9 cellular contexts compared by ENCODE assay signal in genomic region chr20:41476013-41476441, GRCh38.
DNase-seq lines count a peak whose midpoint lies in the region; ATAC-seq and TF ChIP-seq lines count a peak whose summit lies in the region.
"Had no signal": no experiment of that assay in that cellular context is flagged by ENCODE, and none has a peak within 500 bp of the region (broad histone marks: within the 10 kb centered on the region; RNA-seq: fewer than 3 reads in every experiment).

No MANE protein-coding gene starts in this region.

- H3K36me3 Mint-ChIP-seq in osteocyte (ENCODE audit: unreplicated experiment) = peaks cover 45% of the 10 kb centered on the region

- ATAC-seq in GM19351 (IDR thresholded peaks at IDR 0.05; ENCODE audit: unreplicated experiment) = no peak
- ATAC-seq: activated CD8-positive, alpha-beta memory T cell treated with anti-CD3 and anti-CD28 coated beads, Interleukin-2, amount 10 ng/mL, durations not matched to agents 7 days and 5 days had no signal

- H3K4me1 Mint-ChIP-seq in osteocyte (ENCODE audit: unreplicated experiment) = peaks cover 54% of the 10 kb centered on the region

- peak overlapping the region; percentile 89 for H3K27ac Mint-ChIP-seq in osteocyte (ENCODE audit: unreplicated experiment)
- H3K27ac Mint-ChIP-seq: activated CD8-positive, alpha-beta memory T cell treated with anti-CD3 and anti-CD28 coated beads, Interleukin-2, amount 10 ng/mL, durations not matched to agents 7 days and 5 days had no signal

- peaks cover 9% of the 10 kb centered on the region for H3K9me3 Mint-ChIP-seq in osteocyte (ENCODE audit: unreplicated experiment)

- no peaks in the 10 kb centered on the region for H3K27me3 Mint-ChIP-seq in osteocyte (ENCODE audit: unreplicated experiment)
- H3K27me3 Mint-ChIP-seq: activated CD8-positive, alpha-beta memory T cell treated with anti-CD3 and anti-CD28 coated beads, Interleukin-2, amount 10 ng/mL, durations not matched to agents 7 days and 5 days had no signal

- no peak for TF ChIP-seq CTCF in osteocyte (IDR thresholded peaks at IDR 0.05)

- no peak overlapping the region for H3K4me3 Mint-ChIP-seq in osteocyte (ENCODE audit: unreplicated experiment)
- H3K4me3 Mint-ChIP-seq: activated CD8-positive, alpha-beta memory T cell treated with anti-CD3 and anti-CD28 coated beads, Interleukin-2, amount 10 ng/mL, durations not matched to agents 7 days and 5 days had no signal

- DNase-seq in Daoy (ENCODE audit: low read depth) = peak; percentile 29
- DNase-seq in NCI-H446 treated with DMSO at 0.1 percent for 48 hours (lab: John Stamatoyannopoulos, UW) = peak; percentile 93
- DNase-seq in epidermal melanocyte (ENCODE audit: insufficient read length, low spot score) = peak; percentile 68
- no peak for DNase-seq in osteocyte (ENCODE audit: extremely low spot score, unreplicated experiment)
- no peak for DNase-seq in activated T-cell treated with anti-CD3 and anti-CD28 coated beads, Interleukin-2, amount 50 U/mL, for 1 hour
- no peak for DNase-seq in activated gamma-delta T cell (lab: John Stamatoyannopoulos, UW)
- no peak for DNase-seq in stimulated activated CD4-positive, alpha-beta T cell treated with anti-CD3 and anti-CD28 coated beads, Interleukin-12 subunit alpha, Interleukin-12 subunit beta, amount 100 ng/mL, for 4 hours
- DNase-seq: activated CD8-positive, alpha-beta memory T cell treated with anti-CD3 and anti-CD28 coated beads, Interleukin-2, amount 10 ng/mL, durations not matched to agents 7 days and 5 days had no signal

Comparison
In these comparisons a context has a peak if more than half of its experiments do, and no peak if none do; other contexts are left out.
1. DNase-seq: peak in Daoy (single experiment), NCI-H446 treated with DMSO at 0.1 percent for 48 hours (single experiment) and epidermal melanocyte (single experiment); none in osteocyte (single experiment), activated T-cell treated with anti-CD3 and anti-CD28 coated beads, Interleukin-2, amount 50 U/mL, for 1 hour (single experiment), activated gamma-delta T cell (single experiment) and stimulated activated CD4-positive, alpha-beta T cell treated with anti-CD3 and anti-CD28 coated beads, Interleukin-12 subunit alpha, Interleukin-12 subunit beta, amount 100 ng/mL, for 4 hours (single experiment).